8 cellular contexts compared by ENCODE assay signal in the genomic region with DNA sequence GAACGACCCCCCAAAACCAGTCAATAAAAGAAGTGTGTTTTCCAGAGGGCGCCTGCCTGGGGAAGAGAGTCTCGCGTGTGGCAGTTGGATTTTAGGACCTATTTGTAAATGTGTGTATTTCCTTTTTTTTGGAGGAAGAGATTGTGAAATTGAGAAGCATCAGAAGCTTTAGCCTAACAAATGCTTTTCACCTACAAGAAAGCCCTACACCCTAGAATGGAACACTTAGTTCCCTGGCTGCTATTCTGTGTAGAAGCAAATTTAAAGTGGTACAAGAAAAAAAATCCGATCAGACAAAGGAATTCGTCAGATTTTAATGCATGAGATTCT. TPM values are rescaled to one million over a fixed set of nuclear protein-coding genes. Genes with fewer than 3 reads are reported as not detected.
DNase-seq lines count a peak whose midpoint lies in the region; ATAC-seq and TF ChIP-seq lines count a peak whose summit lies in the region.

No MANE protein-coding gene starts in this region.

- H3K27ac ChIP-seq in PC-3 (ENCODE audit: low read length), result no peak overlapping the region
- H3K27ac ChIP-seq in esophagus squamous epithelium, result peak overlapping the region; percentile 96 to 100 (median 100)
- peak overlapping the region; percentile 93 to 96 for H3K27ac ChIP-seq in prostate gland

- no peaks in the 10 kb centered on the region for H3K27me3 ChIP-seq in PC-3 (ENCODE audit: low read length)
- no peaks in the 10 kb centered on the region for H3K27me3 ChIP-seq in esophagus squamous epithelium
- H3K27me3 ChIP-seq in prostate gland (replicated peaks; ENCODE audit: insufficient read depth), result no peaks in the 10 kb centered on the region

- H4K20me1 ChIP-seq in PC-3 (ENCODE audit: low read length), result peaks cover 30% of the 10 kb centered on the region

- H3K36me3 ChIP-seq in PC-3 (ENCODE audit: low read depth, low read length) (peaks cover 9% of the 10 kb centered on the region), esophagus squamous epithelium (peaks cover 0 to 27% (median 0%) of the 10 kb centered on the region in 3 donors), prostate gland (no peaks in the 10 kb centered on the region)

- H3K79me2 ChIP-seq in PC-3 (ENCODE audit: low read length), result peaks cover 60% of the 10 kb centered on the region

- 1 to 5% methylated on average over 6 of the region's 6 CpGs for WGBS in esophagus squamous epithelium, 2 donors
- 1% methylated on average over 6 of the region's 6 CpGs for WGBS in prostate gland

- TF ChIP-seq POLR2A in esophagus squamous epithelium (IDR thresholded peaks at IDR 0.05) (peak in 1 of 4 donors; percentile 16), prostate gland (IDR thresholded peaks at IDR 0.05) (no peak)

- no peak overlapping the region for H2AFZ ChIP-seq in PC-3 (ENCODE audit: low read length)

- DNase-seq in DMS79 treated with DMSO at 0.1 percent for 48 hours (lab: John Stamatoyannopoulos, UW), result peak; percentile 47
- DNase-seq in DMS79 (lab: John Stamatoyannopoulos, UW), result no peak
- DNase-seq in PC-3, result no peak
- DNase-seq in esophagus squamous epithelium (lab: John Stamatoyannopoulos, UW), result no peak
- DNase-seq in prostate gland (ENCODE audit: low spot score), result no peak
- DNase-seq in NCI-H146 treated with DMSO at 0.1 percent for 48 hours (lab: John Stamatoyannopoulos, UW; ENCODE audit: unreplicated experiment), result no peak
- DNase-seq in RPMI8226, result no peak

- POLR2A ChIA-PET in PC-3 (lab: Charles Lee; ENCODE audit: unreplicated experiment), result no interaction called here

- H3K9ac ChIP-seq in PC-3 (ENCODE audit: low read length), result peak overlapping the region; percentile 77

- H3K9me3 ChIP-seq in PC-3 (ENCODE audit: low read length) (no peaks in the 10 kb centered on the region), esophagus squamous epithelium (no peaks in the 10 kb centered on the region), prostate gland (no peaks in the 10 kb centered on the region)

- ATAC-seq in PC-3 (no peak), GM21515 (IDR thresholded peaks at IDR 0.05; ENCODE audit: unreplicated experiment) (no peak)

- H3K4me3 ChIP-seq in PC-3 (ENCODE audit: low read length) (peak overlapping the region; percentile 94), esophagus squamous epithelium (peak overlapping the region; percentile 72 to 94 (median 88)), prostate gland (peak overlapping the region; percentile 61 to 74)

- intact Hi-C loops in PC-3 (cut with micrococcal nuclease), result loop anchor here (5.0 kb wide), 1 partner anchor 98 kb away; no protein-coding TSS in a partner anchor
- intact Hi-C loops in esophagus squamous epithelium (cut with DNase I), result loop anchor here (5.0 kb wide), 1 partner anchor 72 kb away; no protein-coding TSS in a partner anchor
- intact Hi-C loops in prostate gland (cut with DNase I), result loop anchor here (5.0 kb wide), 1 partner anchor 67 kb away; no protein-coding TSS in a partner anchor

- H3K4me1 ChIP-seq in PC-3 (ENCODE audit: insufficient read depth, low read length) (peaks cover 21% of the 10 kb centered on the region), esophagus squamous epithelium (peaks cover 4 to 55% (median 14%) of the 10 kb centered on the region in 3 donors), prostate gland (replicated peaks) (no peaks in the 10 kb centered on the region)

- peaks cover 4% of the 10 kb centered on the region for H3F3A ChIP-seq in PC-3 (ENCODE audit: low read length, unreplicated experiment)

- no TSS peak for BruUV-seq in PC-3 (replicated peaks; lab: Mats Ljungman, UMichigan)

- H3K9me2 ChIP-seq in PC-3 (replicated peaks; ENCODE audit: low read length), result no peaks in the 10 kb centered on the region

- H3K4me2 ChIP-seq in PC-3 (ENCODE audit: low read length), result peak overlapping the region; percentile 93

- CTCF ChIA-PET in PC-3 (lab: Charles Lee), result interaction anchor here (0.7 to 1.3 kb wide), 8 partner anchors 11 to 399 kb away, joined by 3 to 9 read pairs (median 6); no protein-coding TSS in a partner anchor

- TF ChIP-seq CTCF in PC-3 (conservative IDR thresholded peaks at IDR 0.05; ENCODE audit: low read depth, low read length) (no peak; the same call in 1 of the 2 replicates), esophagus squamous epithelium (IDR thresholded peaks at IDR 0.05) (no peak), prostate gland (IDR thresholded peaks at IDR 0.05) (no peak)

RNA-seq across cellular contexts. Expression of a gene that starts 1.4 kb away (rescaled TPM):
- total RNA-seq in PC-3 (2014; rRNA removed), result 22.2 and 23.4 TPM in 2 replicates
- 10 to 100 TPM; 25.6 to 56.9 (median 35.2) TPM for total RNA-seq in esophagus squamous epithelium
- 10 to 100 TPM; 14.4 to 26.6 TPM for total RNA-seq in prostate gland
